Comparison of ENCODE assay signal across 11 cellular contexts in the genomic region with DNA sequence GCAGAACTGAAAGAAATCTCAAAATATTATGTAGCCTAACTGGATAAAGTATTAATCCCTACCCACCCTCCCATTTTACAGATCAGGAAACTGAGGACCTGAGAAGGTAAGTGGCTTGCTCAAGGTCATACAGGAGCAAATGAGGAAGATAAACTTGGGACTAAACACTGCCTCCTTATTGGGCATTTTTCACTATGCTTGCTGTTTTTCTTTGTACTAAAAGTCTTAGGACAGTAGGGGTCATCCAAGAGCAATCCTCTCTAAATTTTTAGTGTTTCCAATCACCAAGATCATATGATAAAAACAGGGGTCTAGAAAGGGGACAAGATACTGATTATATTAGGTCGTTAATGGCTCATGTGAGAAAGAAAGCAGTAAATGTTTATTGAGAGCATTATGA.
DNase-seq lines count a peak whose midpoint lies in the region; ATAC-seq, FAIRE-seq and TF ChIP-seq lines count a peak whose summit lies in the region.
"Had no signal": no experiment of that assay in that cellular context is flagged by ENCODE, and none has a peak within 500 bp of the region (broad histone marks: within the 10 kb centered on the region; RNA-seq: fewer than 3 reads in every experiment).

No MANE protein-coding gene starts in this region.

- no peak overlapping the region for H3K4me3 Mint-ChIP-seq in nephron progenitor cell
- no peak overlapping the region for H3K4me3 Mint-ChIP-seq in CD8-positive, alpha-beta T cell
- H3K4me3 Mint-ChIP-seq: activated T-helper 17 cell treated with anti-CD3 and anti-CD28 coated beads, Interleukin-2, amount 50 U/mL, for 72 hours had no signal

- intact Hi-C loops in K562 (cut with micrococcal nuclease): loop anchor here (2.0 to 5.0 kb wide), 2 partner anchors 64 to 165 kb away; no protein-coding TSS in a partner anchor
- intact Hi-C loops in CD8-positive, alpha-beta T cell (cut with DNase I, micrococcal nuclease): no loop called here

- H3K4me1 ChIP-seq in Karpas-422 (ENCODE audit: low read length) (no peaks in the 10 kb centered on the region), K562 (replicated peaks in 1 of 2; ENCODE audit: control insufficient read depth in 2 of 2, insufficient read depth in 2 of 2, low read length in 2 of 2) (no peaks in the 10 kb centered on the region)
- H3K4me1 ChIP-seq in CD8-positive, alpha-beta T cell (ENCODE audit: insufficient read depth, low read length): no peaks in the 10 kb centered on the region

- peaks cover 24% of the 10 kb centered on the region for H3K4me1 Mint-ChIP-seq in nephron progenitor cell
- H3K4me1 Mint-ChIP-seq in CD8-positive, alpha-beta T cell (ENCODE audit: low read depth): no peaks in the 10 kb centered on the region
- H3K4me1 Mint-ChIP-seq: activated T-helper 17 cell treated with anti-CD3 and anti-CD28 coated beads, Interleukin-2, amount 50 U/mL, for 72 hours had no signal

- POLR2A ChIA-PET in K562 (lab: Yijun Ruan, JAX): no interaction called here
- POLR2A ChIA-PET in CD8-positive, alpha-beta T cell (lab: Charles Lee): no interaction called here

- H3K27me3 ChIP-seq in Karpas-422 (ENCODE audit: low read length) (no peaks in the 10 kb centered on the region), K562 (ENCODE audit: control insufficient read depth in 2 of 2, insufficient read depth in 2 of 2, low read length in 2 of 2) (no peaks in the 10 kb centered on the region)
- H3K27me3 ChIP-seq in CD8-positive, alpha-beta T cell (ENCODE audit: insufficient read depth, low read length): no peaks in the 10 kb centered on the region

- TF ChIP-seq EP300 in K562 (IDR thresholded peaks at IDR 0.05; ENCODE audit: low read length): no peak

- H3K9ac ChIP-seq in Karpas-422 (ENCODE audit: low read length): no peak overlapping the region
- H3K9ac ChIP-seq in K562 (ENCODE audit: insufficient read depth in 1 of 2, low read depth in 2 of 2, low read length in 2 of 2): no peak overlapping the region

- CTCF ChIA-PET in K562 (lab: Yijun Ruan, JAX; ENCODE audit: low intra/inter-chr PET ratio): no interaction called here
- CTCF ChIA-PET in CD8-positive, alpha-beta T cell (lab: Charles Lee): no interaction called here

- in situ Hi-C loops in K562 (cut with MboI): no loop called here

- H2AFZ ChIP-seq in Karpas-422 (ENCODE audit: low read length): no peak overlapping the region
- H2AFZ ChIP-seq in K562 (ENCODE audit: low read depth, low read length): no peak overlapping the region

- ATAC-seq in K562: peak; percentile 26; the same call in 1 of the 3 replicates
- ATAC-seq in CD8-positive, alpha-beta T cell: no peak
- no peak for ATAC-seq in GM19035 (IDR thresholded peaks at IDR 0.05; ENCODE audit: unreplicated experiment)
- ATAC-seq: activated T-helper 17 cell treated with anti-CD3 and anti-CD28 coated beads, Interleukin-2, amount 50 U/mL, for 72 hours had no signal

- no peaks in the 10 kb centered on the region for H4K20me1 ChIP-seq in Karpas-422 (ENCODE audit: insufficient read depth, low read depth, low read length)
- H4K20me1 ChIP-seq in K562 (replicated peaks; ENCODE audit: control insufficient read depth, insufficient read depth, low read length): no peaks in the 10 kb centered on the region

- TF ChIP-seq CTCF in GM12873 (IDR thresholded peaks at IDR 0.05; ENCODE audit: insufficient read depth, low read depth, low read length, missing control alignments) (peak; percentile 41), K562 (IDR thresholded peaks at IDR 0.05 in 2 of 3, conservative IDR thresholded peaks at IDR 0.05 in 1 of 3; ENCODE audit: insufficient read depth in 2 of 3, low read depth in 1 of 3, low read length in 3 of 3) (peak in 2 of 3 experiments; percentile 24 to 38; a peak in 2 of 6 replicates), nephron progenitor cell (IDR thresholded peaks at IDR 0.05) (peak; percentile 45)
- TF ChIP-seq CTCF in CD8-positive, alpha-beta T cell (IDR thresholded peaks at IDR 0.05): no peak

- H3K4me3 ChIP-seq in Karpas-422 (ENCODE audit: low read length) (no peak overlapping the region), K562 (no peak overlapping the region)
- H3K4me3 ChIP-seq in CD8-positive, alpha-beta T cell (ENCODE audit: low read depth, low read length): no peak overlapping the region

- H3K36me3 ChIP-seq in Karpas-422 (ENCODE audit: insufficient read depth, low read length) (no peaks in the 10 kb centered on the region), K562 (ENCODE audit: control insufficient read depth, insufficient read depth, low read length) (no peaks in the 10 kb centered on the region)
- H3K36me3 ChIP-seq in CD8-positive, alpha-beta T cell (ENCODE audit: insufficient read depth, low read length): no peaks in the 10 kb centered on the region

- no peaks in the 10 kb centered on the region for H3K9me3 ChIP-seq in Karpas-422 (ENCODE audit: low read length)
- H3K9me3 ChIP-seq in K562 (replicated peaks; ENCODE audit: control insufficient read depth, insufficient read depth, low read depth, low read length): no peaks in the 10 kb centered on the region
- no peaks in the 10 kb centered on the region for H3K9me3 ChIP-seq in CD8-positive, alpha-beta T cell (ENCODE audit: low read length)

- no peaks in the 10 kb centered on the region for H3K36me3 Mint-ChIP-seq in nephron progenitor cell (ENCODE audit: low read depth)
- no peaks in the 10 kb centered on the region for H3K36me3 Mint-ChIP-seq in CD8-positive, alpha-beta T cell

- DNase-seq in Karpas-422 (peak; percentile 61), K562 (ENCODE audit: extremely low read depth in 1 of 4, low spot score in 3 of 4) (peak in 1 of 4 experiments; percentile 4), nephron progenitor cell (no peak), NCI-H1417 (lab: John Stamatoyannopoulos, UW) (no peak)
- DNase-seq in CD8-positive, alpha-beta T cell: no peak
- no peak for DNase-seq in stimulated activated CD4-positive, alpha-beta T cell treated with anti-CD3 and anti-CD28 coated beads, Interleukin-12 subunit alpha, Interleukin-12 subunit beta, amount 100 ng/mL, for 4 hours
- DNase-seq: NCI-H1694, T-helper 2 cell had no signal

- H3K27ac ChIP-seq in Karpas-422 (ENCODE audit: low read length) (no peak overlapping the region), K562 (ENCODE audit: extremely low read depth, low read depth, low read length) (no peak overlapping the region)
- no peak overlapping the region for H3K27ac ChIP-seq in CD8-positive, alpha-beta T cell (ENCODE audit: low read depth, low read length)

- no peaks in the 10 kb centered on the region for H3K9me1 ChIP-seq in K562 (ENCODE audit: control insufficient read depth, insufficient read depth, low read length)

- no peak overlapping the region for H3K27ac Mint-ChIP-seq in nephron progenitor cell
- no peak overlapping the region for H3K27ac Mint-ChIP-seq in CD8-positive, alpha-beta T cell
- H3K27ac Mint-ChIP-seq: activated T-helper 17 cell treated with anti-CD3 and anti-CD28 coated beads, Interleukin-2, amount 50 U/mL, for 72 hours had no signal

- no peak for TF ChIP-seq POLR2A in K562 (conservative IDR thresholded peaks at IDR 0.05)

- TF ChIP-seq RAD21 in K562 (CRISPR knock-in tag; conservative IDR thresholded peaks at IDR 0.05 in 1 of 2, IDR thresholded peaks at IDR 0.05 in 1 of 2): peak; percentile 19 to 27; a peak in 2 of 4 replicates

- no peaks in the 10 kb centered on the region for H3K9me3 Mint-ChIP-seq in nephron progenitor cell
- H3K9me3 Mint-ChIP-seq in CD8-positive, alpha-beta T cell: no peaks in the 10 kb centered on the region
- H3K9me3 Mint-ChIP-seq: activated T-helper 17 cell treated with anti-CD3 and anti-CD28 coated beads, Interleukin-2, amount 50 U/mL, for 72 hours had no signal

- no peaks in the 10 kb centered on the region for H3K79me2 ChIP-seq in Karpas-422 (ENCODE audit: low read length)
- H3K79me2 ChIP-seq in K562 (ENCODE audit: control insufficient read depth, insufficient read depth, low read length): no peaks in the 10 kb centered on the region

- WGBS in K562 (ENCODE audit: insufficient coverage, low coverage, missing lambda C conversion rate): 0% methylated on average over 1 of the region's 1 CpG

- FAIRE-seq in K562 (lab: Jason Lieb, UNC): no peak

- peaks cover 3% of the 10 kb centered on the region for H3K27me3 Mint-ChIP-seq in nephron progenitor cell (ENCODE audit: low read depth, poor library complexity)
- peaks cover 1% of the 10 kb centered on the region for H3K27me3 Mint-ChIP-seq in CD8-positive, alpha-beta T cell (ENCODE audit: low read depth)

- H3K4me2 ChIP-seq in Karpas-422 (ENCODE audit: low read depth, low read length, poor library complexity, severe bottlenecking): no peak overlapping the region
- H3K4me2 ChIP-seq in K562 (ENCODE audit: insufficient read depth, low read length): no peak overlapping the region

- H3K9me2 ChIP-seq in Karpas-422 (replicated peaks; ENCODE audit: insufficient read depth, low read length): no peaks in the 10 kb centered on the region

- no TSS peak for BruUV-seq in K562 (replicated peaks; lab: Mats Ljungman, UMichigan)

TF ChIP-seq in K562, 482 proteins besides CTCF, POLR2A, EP300 and RAD21:
- no peak for TF ChIP-seq FOXJ2 (tag; IDR thresholded peaks at IDR 0.05)
- no peak for TF ChIP-seq ZNF561 (CRISPR knock-in tag; conservative IDR thresholded peaks at IDR 0.05)
- TF ChIP-seq SIN3A (IDR thresholded peaks at IDR 0.05; ENCODE audit: borderline replicate concordance in 2 of 2, control insufficient read depth in 1 of 2, low read depth in 2 of 2, low read length in 2 of 2): no peak
- TF ChIP-seq YY1 (IDR thresholded peaks at IDR 0.05; ENCODE audit: borderline replicate concordance in 1 of 3, control insufficient read depth in 1 of 3, extremely low read depth in 1 of 3, insufficient read depth in 3 of 3, insufficient read length in 1 of 3, insufficient replicate concordance in 2 of 3, low read depth in 1 of 3, low read length in 2 of 3): no peak
- TF ChIP-seq NCOA1 (IDR thresholded peaks at IDR 0.05; ENCODE audit: low read depth): no peak
- TF ChIP-seq ESRRA (IDR thresholded peaks at IDR 0.05; ENCODE audit: borderline replicate concordance, low read depth): peak; percentile 81; the same call in 1 of the 2 replicates
- TF ChIP-seq HDGF (IDR thresholded peaks at IDR 0.05): no peak
- no peak for TF ChIP-seq PHB2 (IDR thresholded peaks at IDR 0.05; ENCODE audit: low read depth)
- no peak for TF ChIP-seq STAT5B (CRISPR knock-in tag; IDR thresholded peaks at IDR 0.05)
- no peak for TF ChIP-seq ZNF253 (CRISPR knock-in tag; conservative IDR thresholded peaks at IDR 0.05)
- TF ChIP-seq, protein P1, sequence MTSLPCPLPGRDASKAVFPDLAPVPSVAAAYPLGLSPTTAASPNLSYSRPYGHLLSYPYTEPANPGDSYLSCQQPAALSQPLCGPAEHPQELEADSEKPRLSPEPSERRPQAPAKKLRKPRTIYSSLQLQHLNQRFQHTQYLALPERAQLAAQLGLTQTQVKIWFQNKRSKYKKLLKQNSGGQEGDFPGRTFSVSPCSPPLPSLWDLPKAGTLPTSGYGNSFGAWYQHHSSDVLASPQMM (CRISPR knock-in tag; IDR thresholded peaks at IDR 0.05): no peak
- TF ChIP-seq RBM25 (IDR thresholded peaks at IDR 0.05; ENCODE audit: low read depth, low read length, severe bottlenecking): peak; percentile 12
